19 cellular contexts compared by ENCODE assay signal in the genomic region with DNA sequence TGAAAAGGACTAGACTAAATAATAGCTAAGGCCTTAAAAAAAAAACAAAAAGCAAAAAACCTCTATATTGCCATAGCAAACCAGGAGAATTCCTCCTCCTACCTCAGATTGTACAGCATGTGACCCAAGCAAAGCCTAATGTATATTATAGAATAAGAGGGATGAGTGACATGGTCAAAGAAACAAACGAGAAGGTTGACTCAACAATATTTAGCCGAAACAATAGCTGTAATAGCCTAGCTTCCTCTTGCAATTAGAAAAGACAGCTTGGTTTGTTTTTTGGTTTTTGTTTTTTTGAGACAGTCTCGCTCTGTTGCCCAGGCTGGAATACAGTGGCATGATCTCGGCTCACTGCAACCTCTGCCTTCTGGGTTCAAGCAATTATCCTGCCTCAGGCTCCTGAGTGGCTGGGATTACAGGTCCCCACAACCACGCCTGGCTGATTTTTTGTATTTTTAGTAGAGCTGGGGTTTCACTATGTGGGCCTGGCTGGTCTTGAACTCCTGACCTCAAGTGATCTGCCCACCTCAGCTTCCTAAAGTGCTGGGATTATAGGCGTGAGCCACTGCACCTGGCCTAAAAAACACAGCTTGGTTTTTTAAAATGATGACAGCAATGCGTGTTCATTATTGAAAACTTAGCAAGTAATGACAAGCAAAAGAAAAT.
"Had no signal": no experiment of that assay in that cellular context is flagged by ENCODE, and none has a peak within 500 bp of the region (broad histone marks: within the 10 kb centered on the region; RNA-seq: fewer than 3 reads in every experiment).

No MANE protein-coding gene starts in this region.

- H3K9me3 ChIP-seq: gastroesophageal sphincter, heart left ventricle, left ventricle myocardium inferior, pancreas, right lobe of liver, testis, upper lobe of left lung had no signal

- H3K4me2 ChIP-seq: smooth muscle cell had no signal

- H3K36me3 ChIP-seq: cardiac muscle cell, gastroesophageal sphincter, heart left ventricle, left ventricle myocardium inferior, pancreas, right lobe of liver, upper lobe of left lung had no signal

- H3K4me3 ChIP-seq: cardiac muscle cell, dorsolateral prefrontal cortex, gastroesophageal sphincter, heart left ventricle, left ventricle myocardium inferior, pancreas, right lobe of liver, smooth muscle cell, testis, upper lobe of left lung had no signal

- H3K27me3 ChIP-seq: cardiac muscle cell, dorsolateral prefrontal cortex, gastroesophageal sphincter, heart left ventricle, pancreas, right lobe of liver, testis, upper lobe of left lung had no signal

- FAIRE-seq: pancreas had no signal

- DNase-seq: activated CD4-positive, alpha-beta T cell treated with anti-CD3 and anti-CD28 coated beads, Interleukin-2, amount 50 U/mL, for 4 hours; activated gamma-delta T cell; dorsolateral prefrontal cortex; heart left ventricle; kidney glomerular epithelial cell; left ventricle myocardium inferior; mesenchymal stem cell; naive thymus-derived CD4-positive, alpha-beta T cell; pancreas; right lobe of liver; stimulated activated CD4-positive, alpha-beta T cell treated with anti-CD3 and anti-CD28 coated beads, Interleukin-4, amount 100 ng/mL, for 1 hour; T-helper 2 cell; testis; upper lobe of left lung had no signal

- H3K27ac Mint-ChIP-seq: activated naive CD8-positive, alpha-beta T cell; naive thymus-derived CD4-positive, alpha-beta T cell had no signal

- H3K4me1 ChIP-seq: testis had no signal

- H3K27me3 Mint-ChIP-seq: activated naive CD8-positive, alpha-beta T cell; naive thymus-derived CD4-positive, alpha-beta T cell had no signal

- H3K27ac ChIP-seq: cardiac muscle cell, gastroesophageal sphincter, left ventricle myocardium inferior, pancreas, right lobe of liver, testis, upper lobe of left lung, VCaP had no signal

- H3K4me3 Mint-ChIP-seq: activated naive CD8-positive, alpha-beta T cell; naive thymus-derived CD4-positive, alpha-beta T cell had no signal
